ENCODE assay signal across 11 cellular contexts in the genomic region with DNA sequence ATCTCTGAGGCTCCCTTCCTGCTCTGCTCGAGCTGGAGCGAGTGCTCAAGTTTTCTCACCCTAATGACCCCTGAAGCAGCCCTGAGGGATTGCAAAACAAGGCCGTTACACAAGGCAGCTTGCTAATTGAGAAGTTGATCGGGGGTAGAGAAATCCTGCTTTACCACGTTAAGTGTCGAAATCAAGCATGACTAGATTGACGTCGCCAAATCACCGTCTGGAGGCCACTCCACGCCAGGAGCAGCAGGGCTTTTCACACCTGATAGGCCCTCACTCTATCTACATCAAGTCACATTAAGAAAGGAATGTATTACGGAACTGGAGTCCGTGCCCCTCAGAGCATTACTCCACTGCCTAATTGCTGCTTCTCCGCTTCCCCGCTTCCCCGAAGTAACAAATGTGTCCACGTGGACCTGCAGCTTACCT. TPM values are rescaled to one million over a fixed set of nuclear protein-coding genes. Genes with fewer than 3 reads are reported as not detected.
DNase-seq lines count a peak whose midpoint lies in the region; FAIRE-seq and TF ChIP-seq lines count a peak whose summit lies in the region.
"Had no signal": no experiment of that assay in that cellular context is flagged by ENCODE, and none has a peak within 500 bp of the region (broad histone marks: within the 10 kb centered on the region; RNA-seq: fewer than 3 reads in every experiment).

No MANE protein-coding gene starts in this region.

- H3K9me3 Mint-ChIP-seq in neural progenitor cell = no peaks in the 10 kb centered on the region

- BruUV-seq in OCI-LY7 (replicated peaks; lab: Mats Ljungman, UMichigan) = no TSS peak

- H4K20me1 ChIP-seq in neural progenitor cell (ENCODE audit: low read depth) (peaks cover 3% of the 10 kb centered on the region), Karpas-422 (ENCODE audit: insufficient read depth, low read depth, low read length) (no peaks in the 10 kb centered on the region), OCI-LY7 (ENCODE audit: insufficient read depth, low read length) (no peaks in the 10 kb centered on the region)

- intact Hi-C loops in OCI-LY7 (cut with micrococcal nuclease; ENCODE audit: unreplicated experiment) = no loop called here

- H3K4me3 ChIP-seq in neural progenitor cell (no peak overlapping the region), Karpas-422 (ENCODE audit: low read length) (no peak overlapping the region), OCI-LY7 (ENCODE audit: low read depth, low read length, poor library complexity, severe bottlenecking) (no peak overlapping the region)

- H3K4me3 Mint-ChIP-seq in neural progenitor cell = no peak overlapping the region

- no peak for TF ChIP-seq CTCF in D721Med (IDR thresholded peaks at IDR 0.05; ENCODE audit: insufficient read depth, missing control alignments)
- TF ChIP-seq CTCF in neural progenitor cell (IDR thresholded peaks at IDR 0.05) = no peak
- no peak for TF ChIP-seq CTCF in OCI-LY7 (conservative IDR thresholded peaks at IDR 0.05; ENCODE audit: low read length)

- H3K9ac ChIP-seq in neural progenitor cell (no peak overlapping the region), Karpas-422 (ENCODE audit: low read length) (no peak overlapping the region)

- no peaks in the 10 kb centered on the region for H3K27me3 ChIP-seq in neural progenitor cell
- H3K27me3 ChIP-seq in Karpas-422 (ENCODE audit: low read length) = no peaks in the 10 kb centered on the region

- H3K27me3 Mint-ChIP-seq in neural progenitor cell (ENCODE audit: insufficient read depth, low read depth) = peaks cover 2% of the 10 kb centered on the region

- H2AFZ ChIP-seq in neural progenitor cell (replicated peaks) (peak overlapping the region; percentile 27), Karpas-422 (ENCODE audit: low read length) (no peak overlapping the region), OCI-LY7 (ENCODE audit: low read length) (no peak overlapping the region)

- peak; percentile 46 for FAIRE-seq in D721Med (lab: Jason Lieb, UNC)
- FAIRE-seq: colon had no signal

- CTCF ChIA-PET in OCI-LY7 (lab: Charles Lee; ENCODE audit: unreplicated experiment) = no interaction called here

- H3K4me1 ChIP-seq in neural progenitor cell = peaks cover 15% of the 10 kb centered on the region
- no peaks in the 10 kb centered on the region for H3K4me1 ChIP-seq in Karpas-422 (ENCODE audit: low read length)
- no peaks in the 10 kb centered on the region for H3K4me1 ChIP-seq in OCI-LY7 (ENCODE audit: insufficient read depth, low read length, poor library complexity, severe bottlenecking)

- peak overlapping the region; percentile 21 for H3K27ac ChIP-seq in neural progenitor cell
- no peak overlapping the region for H3K27ac ChIP-seq in Karpas-422 (ENCODE audit: low read length)
- H3K27ac ChIP-seq in OCI-LY7 (ENCODE audit: low read depth, low read length, poor library complexity, severe bottlenecking) = no peak overlapping the region

- peaks cover 4% of the 10 kb centered on the region for H3F3A ChIP-seq in neural progenitor cell (ENCODE audit: low read depth)

- peak overlapping the region; percentile 51 for H3K4me2 ChIP-seq in neural progenitor cell
- H3K4me2 ChIP-seq in Karpas-422 (ENCODE audit: low read depth, low read length, poor library complexity, severe bottlenecking) = no peak overlapping the region
- H3K4me2 ChIP-seq in OCI-LY7 (ENCODE audit: low read length) = no peak overlapping the region

- no peaks in the 10 kb centered on the region for H3K36me3 ChIP-seq in neural progenitor cell
- H3K36me3 ChIP-seq in Karpas-422 (ENCODE audit: insufficient read depth, low read length) = no peaks in the 10 kb centered on the region
- H3K36me3 ChIP-seq in OCI-LY7 (ENCODE audit: insufficient read depth, low read length) = no peaks in the 10 kb centered on the region

- H3K79me2 ChIP-seq in neural progenitor cell (ENCODE audit: low read depth) (no peaks in the 10 kb centered on the region), Karpas-422 (ENCODE audit: low read length) (no peaks in the 10 kb centered on the region), OCI-LY7 (ENCODE audit: insufficient read depth, low read depth, low read length) (no peaks in the 10 kb centered on the region)

- peak overlapping the region; percentile 93 for H3K27ac Mint-ChIP-seq in neural progenitor cell

- DNase-seq in D721Med (ENCODE audit: insufficient read length, low spot score) (no peak), NOMO-1 treated with DMSO at 0.1 percent for 48 hours (lab: John Stamatoyannopoulos, UW; ENCODE audit: unreplicated experiment) (peak; percentile 97), fibroblast of the conjunctiva (ENCODE audit: low read depth) (peak; percentile 3), neural progenitor cell (ENCODE audit: low spot score) (peak; percentile 50), Karpas-422 (no peak), NCI-H345 (lab: John Stamatoyannopoulos, UW) (no peak), OCI-LY7 (ENCODE audit: low spot score) (no peak), H4 (ENCODE audit: low spot score) (no peak)
- DNase-seq: NCI-H446 treated with DMSO at 0.1 percent for 48 hours had no signal

- H3K36me3 Mint-ChIP-seq in neural progenitor cell = peaks cover 26% of the 10 kb centered on the region

- H3K9me3 ChIP-seq in neural progenitor cell (ENCODE audit: low read depth) = no peaks in the 10 kb centered on the region
- H3K9me3 ChIP-seq in Karpas-422 (ENCODE audit: low read length) = 0 out of 2 replicates have a peak, but pooled peaks cover 8% of the 10 kb centered on the region
- no peaks in the 10 kb centered on the region for H3K9me3 ChIP-seq in OCI-LY7 (ENCODE audit: low read length)

- POLR2A ChIA-PET in OCI-LY7 (lab: Charles Lee) = no interaction called here

- H3K9me2 ChIP-seq in Karpas-422 (replicated peaks; ENCODE audit: insufficient read depth, low read length) (no peaks in the 10 kb centered on the region), OCI-LY7 (ENCODE audit: insufficient read depth, low read length) (no peaks in the 10 kb centered on the region)

- peaks cover 10% of the 10 kb centered on the region for H3K4me1 Mint-ChIP-seq in neural progenitor cell

RNA-seq across cellular contexts. Expression of gene LMO3, which starts 32.3 kb away (rescaled TPM):
- total RNA-seq in neural progenitor cell (ENCODE audit: low replicate concordance) = 39.1 and 54.3 TPM in 2 replicates
- not detected in 2 replicates for total RNA-seq in Karpas-422 (2014; rRNA removed; shearing (Covaris generic); ENCODE audit: low replicate concordance)
- 12.3 and 13.1 TPM in 2 replicates for total RNA-seq in OCI-LY7 (2014; rRNA removed; shearing (Covaris generic))
- 10.6 and 14.5 TPM in 2 replicates for total RNA-seq in OCI-LY7 (2022)
- 0.27 and 2.9 TPM in 2 replicates for total RNA-seq in H4 (2014; rRNA removed; shearing (Covaris generic))
- total RNA-seq: T-helper 2 cell treated with Interferon-gamma antibody and Interleukin-4, amounts not matched to agents 100 ng/mL and 5 ng/mL, for 36 hours had no signal

Comparison
In these comparisons a context has a peak if more than half of its experiments do, and no peak if none do; other contexts are left out.
1. DNase-seq: peak in NOMO-1 treated with DMSO at 0.1 percent for 48 hours (single experiment), fibroblast of the conjunctiva (single experiment) and neural progenitor cell (single experiment); none in D721Med (single experiment), Karpas-422 (single experiment), NCI-H345 (single experiment), OCI-LY7 (single experiment) and H4 (single experiment).